Comparison of ENCODE assay signal across 8 cellular contexts in the genomic region with DNA sequence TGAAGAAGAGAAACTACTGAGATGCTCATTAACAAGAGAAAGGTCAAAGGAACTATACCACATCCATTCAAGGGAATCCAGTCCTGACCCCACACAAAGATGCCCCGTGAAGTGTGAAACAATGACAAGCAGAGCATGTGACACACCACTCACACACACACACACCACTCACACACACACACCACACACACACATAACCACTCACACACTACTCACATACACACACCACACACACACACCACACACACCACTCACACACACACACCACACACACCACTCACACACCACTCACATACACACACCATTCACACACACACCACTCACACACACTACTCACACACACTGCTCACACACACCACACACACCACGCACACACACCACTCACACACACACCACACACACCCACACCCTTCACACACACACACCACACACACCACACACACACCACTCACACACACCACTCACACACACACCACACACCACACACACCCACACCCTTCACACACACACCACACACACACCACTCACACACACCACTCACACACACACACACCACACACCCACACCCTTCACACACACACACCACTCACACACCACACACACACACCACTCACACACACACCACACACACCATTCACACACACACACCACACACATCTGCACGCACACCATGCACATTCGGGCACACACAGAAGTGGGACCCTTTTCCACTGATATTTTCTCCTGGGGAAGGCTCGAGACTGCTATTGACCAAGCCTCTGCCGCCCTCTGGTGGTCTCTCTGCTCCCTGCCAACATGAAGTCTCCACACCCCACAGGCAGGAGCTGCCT. TPM values are rescaled to one million over a fixed set of nuclear protein-coding genes. Genes with fewer than 3 reads are reported as not detected.
DNase-seq lines count a peak whose midpoint lies in the region; ATAC-seq and TF ChIP-seq lines count a peak whose summit lies in the region.

No MANE protein-coding gene starts in this region.

- no peak overlapping the region for H3K4me2 ChIP-seq in OCI-LY3 (ENCODE audit: low read length)

- peaks cover 14% of the 10 kb centered on the region for H3K36me3 ChIP-seq in OCI-LY3 (replicated peaks; ENCODE audit: low read depth, low read length)

- H2AFZ ChIP-seq in OCI-LY3 (ENCODE audit: low read depth, low read length), result no peak overlapping the region

- DNase-seq in CD1c-positive myeloid dendritic cell (ENCODE audit: extremely low spot score), result peak; percentile 81
- DNase-seq in HT-29 (ENCODE audit: low spot score), result peak; percentile 97
- DNase-seq in activated CD8-positive, alpha-beta memory T cell treated with anti-CD3 and anti-CD28 coated beads, Interleukin-2, amount 50 U/mL, for 24 hours (ENCODE audit: extremely low read depth), result peak; percentile 45
- DNase-seq in epithelial cell of esophagus (ENCODE audit: low read depth), result peak; percentile 74
- DNase-seq in myocyte (ENCODE audit: low read depth), result peak; percentile 84
- peak; percentile 91 for DNase-seq in stimulated activated CD8-positive, alpha-beta memory T cell treated with anti-CD3 and anti-CD28 coated beads, Interleukin-4, amount 100 ng/mL, for 48 hours

- no peak overlapping the region for H3K9ac ChIP-seq in OCI-LY3 (ENCODE audit: low read length)

- H3K9me3 ChIP-seq in OCI-LY3 (ENCODE audit: insufficient read depth, low read length), result no peaks in the 10 kb centered on the region

- no peak for ATAC-seq in GM18868 (IDR thresholded peaks at IDR 0.05; ENCODE audit: unreplicated experiment)

- H4K20me1 ChIP-seq in OCI-LY3 (ENCODE audit: insufficient read depth, low read length), result no peaks in the 10 kb centered on the region

- TF ChIP-seq CTCF in OCI-LY3 (IDR thresholded peaks at IDR 0.05; ENCODE audit: low read depth, low read length), result peak; percentile 94
- peak; percentile 88 for TF ChIP-seq CTCF in epithelial cell of esophagus (IDR thresholded peaks at IDR 0.05; ENCODE audit: insufficient read depth, low read depth, low read length, missing control alignments)

- no peak overlapping the region for H3K4me3 ChIP-seq in OCI-LY3 (ENCODE audit: low read length)
- H3K4me3 ChIP-seq in epithelial cell of esophagus (ENCODE audit: low read length), result no peak overlapping the region

- H3K27me3 ChIP-seq in OCI-LY3 (ENCODE audit: low read depth, low read length), result no peaks in the 10 kb centered on the region

- H3K27ac ChIP-seq in OCI-LY3 (ENCODE audit: low read length), result no peak overlapping the region

- no peaks in the 10 kb centered on the region for H3K4me1 ChIP-seq in OCI-LY3 (ENCODE audit: low read length)

- H3K79me2 ChIP-seq in OCI-LY3 (ENCODE audit: low read length), result no peaks in the 10 kb centered on the region

RNA-seq across cellular contexts. Expression of a gene that starts 32.0 kb away (rescaled TPM):
- 665 and 669 TPM in 2 replicates for total RNA-seq in HT-29 (2014; rRNA removed; shearing (Covaris generic))
- 459 and 555 TPM in 2 replicates for total RNA-seq in myocyte
- 331 TPM for polyA plus RNA-seq in myocyte (2012)

RNA-seq across cellular contexts. Expression of a gene that starts 32.1 kb away (rescaled TPM):
- total RNA-seq in HT-29 (2014; rRNA removed; shearing (Covaris generic)), result 88.4 and 95.8 TPM in 2 replicates
- 28.7 and 34.3 TPM in 2 replicates for total RNA-seq in myocyte
- 43.6 TPM for polyA plus RNA-seq in myocyte (2012)

RNA-seq across cellular contexts. Expression of a gene that starts 54.9 kb away (rescaled TPM):
- total RNA-seq in HT-29 (2014; rRNA removed; shearing (Covaris generic)), result 96.1 and 115 TPM in 2 replicates
- total RNA-seq in myocyte, result 6.9 and 9.0 TPM in 2 replicates
- 8.2 TPM for polyA plus RNA-seq in myocyte (2012)

RNA-seq across cellular contexts. Expression of a gene that starts 54.9 kb away (rescaled TPM):
- total RNA-seq in HT-29 (2014; rRNA removed; shearing (Covaris generic)), result 37.9 and 42.8 TPM in 2 replicates
- total RNA-seq in myocyte, result 14.5 and 15.9 TPM in 2 replicates
- 21.1 TPM for polyA plus RNA-seq in myocyte (2012)

Comparison
In these comparisons a context has a peak if more than half of its experiments do, and no peak if none do; other contexts are left out.
1. DNase-seq: peak in every context shown above with its lines; median percentile 97 in HT-29; 91 in stimulated activated CD8-positive, alpha-beta memory T cell treated with anti-CD3 and anti-CD28 coated beads, Interleukin-4, amount 100 ng/mL, for 48 hours; 84 in myocyte; 81 in CD1c-positive myeloid dendritic cell; 74 in epithelial cell of esophagus; 45 in activated CD8-positive, alpha-beta memory T cell treated with anti-CD3 and anti-CD28 coated beads, Interleukin-2, amount 50 U/mL, for 24 hours.